ENCODE assay signal across 8 cellular contexts in the genomic region with DNA sequence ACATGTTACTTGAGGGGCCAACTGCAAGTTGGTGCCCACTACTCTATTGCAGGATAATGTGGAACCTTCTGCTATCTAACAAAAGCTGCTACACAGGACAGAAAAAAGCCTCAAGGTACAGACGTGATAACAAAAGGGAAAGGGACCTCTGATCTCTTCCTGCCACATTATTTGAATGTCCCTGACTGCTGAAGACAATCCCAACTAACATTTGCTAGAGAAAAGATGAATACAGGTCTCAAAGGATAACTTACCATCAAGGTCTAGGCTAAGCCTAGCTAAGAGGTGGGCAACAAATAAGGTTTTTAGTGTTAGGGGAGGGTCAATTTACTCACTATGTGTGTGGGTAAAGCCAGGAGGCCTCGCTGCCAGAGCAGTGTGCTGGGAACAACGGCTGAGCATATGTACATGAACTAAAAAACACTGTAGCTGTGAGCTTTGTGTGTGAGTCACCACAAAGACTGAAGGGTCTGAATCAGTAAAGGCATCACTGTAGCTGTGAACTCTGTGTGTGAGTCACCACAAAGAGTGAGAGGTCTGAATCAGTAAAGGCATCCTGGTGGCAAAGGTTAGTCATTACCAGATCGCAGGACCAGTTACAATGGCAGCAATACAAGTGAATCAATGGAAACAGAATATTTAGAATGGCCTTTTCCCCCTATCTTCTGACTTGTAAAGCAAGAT.
A peak's percentile ranks its signal among the peaks of the same experiment; 100 is the strongest.
DNase-seq lines count a peak whose midpoint lies in the region; ATAC-seq and TF ChIP-seq lines count a peak whose summit lies in the region.

No MANE protein-coding gene starts in this region.

- no peaks in the 10 kb centered on the region for H3K27me3 Mint-ChIP-seq in stimulated activated memory B cell treated with anti-CD40 and anti-IgM and Interleukin-4, amounts not matched to agents 10 μg/mL and 1 μg/mL and 100 μg/mL, for 72 hours

- DNase-seq in AG09309 (ENCODE audit: low read depth) (peak; percentile 25), M059J (ENCODE audit: low read depth) (peak; percentile 96), islet precursor cell (peak; percentile 97), NCI-H345 (lab: John Stamatoyannopoulos, UW) (no peak)
- peak; percentile 61 to 69 for DNase-seq in activated T-cell treated with anti-CD3 and anti-CD28 coated beads, Interleukin-2, amount 50 U/mL, for 48 hours

- no peaks in the 10 kb centered on the region for H3K9me3 Mint-ChIP-seq in stimulated activated memory B cell treated with anti-CD40 and anti-IgM and Interleukin-4, amounts not matched to agents 10 μg/mL and 1 μg/mL and 100 μg/mL, for 72 hours

- TF ChIP-seq CTCF in AG09309 (IDR thresholded peaks at IDR 0.05; ENCODE audit: control insufficient read depth, insufficient read depth, low read depth, low read length, missing control alignments), result peak; percentile 18

- ATAC-seq in GM21576 (IDR thresholded peaks at IDR 0.05; ENCODE audit: unreplicated experiment) (peak; percentile 53), GM19324 (IDR thresholded peaks at IDR 0.05; ENCODE audit: low FRiP score, unreplicated experiment) (no peak)
- ATAC-seq in stimulated activated memory B cell treated with anti-CD40 and anti-IgM and Interleukin-4, amounts not matched to agents 10 μg/mL and 1 μg/mL and 100 μg/mL, for 72 hours, result peak; percentile 95

- H3K27ac Mint-ChIP-seq in stimulated activated memory B cell treated with anti-CD40 and anti-IgM and Interleukin-4, amounts not matched to agents 10 μg/mL and 1 μg/mL and 100 μg/mL, for 72 hours, result peak overlapping the region; percentile 58

- H3K4me3 ChIP-seq in AG09309 (ENCODE audit: control insufficient read depth, low read depth, low read length), result no peak overlapping the region

- peaks cover 23% of the 10 kb centered on the region for H3K4me1 Mint-ChIP-seq in stimulated activated memory B cell treated with anti-CD40 and anti-IgM and Interleukin-4, amounts not matched to agents 10 μg/mL and 1 μg/mL and 100 μg/mL, for 72 hours

- H3K36me3 Mint-ChIP-seq in stimulated activated memory B cell treated with anti-CD40 and anti-IgM and Interleukin-4, amounts not matched to agents 10 μg/mL and 1 μg/mL and 100 μg/mL, for 72 hours, result no peaks in the 10 kb centered on the region

- no peak overlapping the region for H3K4me3 Mint-ChIP-seq in stimulated activated memory B cell treated with anti-CD40 and anti-IgM and Interleukin-4, amounts not matched to agents 10 μg/mL and 1 μg/mL and 100 μg/mL, for 72 hours
